ENCODE assay signal across 14 cellular contexts in genomic region chr3:41630708-41631107, GRCh38.
"Had no signal": no experiment of that assay in that cellular context is flagged by ENCODE, and none has a peak within 500 bp of the region (broad histone marks: within the 10 kb centered on the region; RNA-seq: fewer than 3 reads in every experiment).

No MANE protein-coding gene starts in this region.

- H3K4me1 ChIP-seq: left ventricle myocardium inferior had no signal

- H3K9me3 ChIP-seq: left ventricle myocardium inferior, thyroid gland had no signal

- H3K27ac ChIP-seq: epithelial cell of prostate, left ventricle myocardium inferior had no signal

- H3K27me3 ChIP-seq: thyroid gland had no signal

- DNase-seq: activated B cell treated with CpG ODN at 0.5 μM for 24 hours; activated CD4-positive, alpha-beta memory T cell treated with anti-CD3 and anti-CD28 coated beads for 36 hours; activated CD4-positive, alpha-beta T cell treated with anti-CD3 and anti-CD28 coated beads for 4 hours; activated T-cell treated with anti-CD3 and anti-CD28 coated beads for 4 hours; amygdala; endodermal cell; hypothalamus; kidney; left ventricle myocardium inferior; occipital lobe; stimulated activated CD4-positive, alpha-beta T cell treated with anti-CD3 and anti-CD28 coated beads, Interleukin-2, amount 100 ng/mL, for 24 hours; stimulated activated naive CD4-positive, alpha-beta T cell treated with Interleukin-2 at 50 U/mL for 16 hours; thyroid gland had no signal

- H3K36me3 ChIP-seq: left ventricle myocardium inferior, thyroid gland had no signal

- H3K4me3 ChIP-seq: left ventricle myocardium inferior, thyroid gland had no signal
